19 cellular contexts compared by ENCODE assay signal in genomic region chr3:13841141-13841540, GRCh38. TPM values are rescaled to one million over a fixed set of nuclear protein-coding genes. Genes with fewer than 3 reads are reported as not detected.
DNase-seq lines count a peak whose midpoint lies in the region; ATAC-seq, FAIRE-seq and TF ChIP-seq lines count a peak whose summit lies in the region.
"Had no signal": no experiment of that assay in that cellular context is flagged by ENCODE, and none has a peak within 500 bp of the region (broad histone marks: within the 10 kb centered on the region; RNA-seq: fewer than 3 reads in every experiment).

No MANE protein-coding gene starts in this region.

- H3K9ac ChIP-seq in keratinocyte (ENCODE audit: control insufficient read depth, extremely low read depth, insufficient read depth, low read length), result peak overlapping the region; percentile 0

- no peak overlapping the region for H2AFZ ChIP-seq in keratinocyte (ENCODE audit: control insufficient read depth, low read length)

- dilution Hi-C loops in keratinocyte (cut with MboI; ENCODE audit: extremely low pct_ligation_motif_present, low sequenced_read_pairs), result no loop called here

- peak overlapping the region; percentile 39 for H3K4me2 ChIP-seq in keratinocyte (ENCODE audit: control insufficient read depth, extremely low read depth, insufficient read depth, low read depth, low read length)
- H3K4me2 ChIP-seq: A549 had no signal

- H3K27me3 ChIP-seq in RWPE2 (ENCODE audit: insufficient read depth, poor library complexity, severe bottlenecking) (no peaks in the 10 kb centered on the region), keratinocyte (ENCODE audit: control insufficient read depth, extremely low read depth, insufficient read depth, low read length) (no peaks in the 10 kb centered on the region)
- H3K27me3 ChIP-seq: BE2C had no signal

- TF ChIP-seq CTCF in RWPE2 (IDR thresholded peaks at IDR 0.05; ENCODE audit: poor library complexity, severe bottlenecking), result no peak
- TF ChIP-seq CTCF in keratinocyte (optimal IDR thresholded peaks at IDR 0.05 in 1 of 3, IDR thresholded peaks at IDR 0.05 in 1 of 3, conservative IDR thresholded peaks at IDR 0.05 in 1 of 3; ENCODE audit: extremely low read depth in 1 of 3, insufficient read depth in 2 of 3, low read length in 3 of 3), result no peak

- peaks cover 3% of the 10 kb centered on the region for H3K9me1 ChIP-seq in keratinocyte (ENCODE audit: control insufficient read depth, extremely low read depth, insufficient read depth, low read length)

- H3K27ac ChIP-seq in RWPE2 (ENCODE audit: poor library complexity, severe bottlenecking) (peak overlapping the region; percentile 99), keratinocyte (ENCODE audit: control insufficient read depth, insufficient read depth, low read length) (peak overlapping the region; percentile 74)
- H3K27ac ChIP-seq: A549, C4-2B had no signal

- no peak overlapping the region for H3K4me3 ChIP-seq in RWPE2 (ENCODE audit: severe bottlenecking)
- H3K4me3 ChIP-seq in keratinocyte (ENCODE audit: control insufficient read depth in 2 of 3, extremely low read depth in 1 of 3, insufficient read depth in 2 of 3, low read depth in 1 of 3, low read length in 3 of 3), result no peak overlapping the region
- H3K4me3 ChIP-seq: A549 had no signal

- H3K79me2 ChIP-seq in keratinocyte (ENCODE audit: control insufficient read depth, insufficient read depth, low read length), result peaks cover 89% of the 10 kb centered on the region

- peak; percentile 41 for DNase-seq in HT1080 (ENCODE audit: low read depth)
- no peak for DNase-seq in RWPE2 (ENCODE audit: low spot score)
- DNase-seq in keratinocyte (ENCODE audit: low read depth, low spot score), result no peak
- DNase-seq in Kasumi-1 (lab: John Stamatoyannopoulos, UW), result no peak
- DNase-seq: BE2C; CD4-positive, alpha-beta memory T cell; DMS79; GDM1 had no signal

- H4K20me1 ChIP-seq in keratinocyte (ENCODE audit: control insufficient read depth, extremely low read depth, insufficient read depth, low read length), result no peaks in the 10 kb centered on the region

- H3K4me1 ChIP-seq in RWPE2 (ENCODE audit: insufficient read depth, poor library complexity, severe bottlenecking) (peaks cover 42% of the 10 kb centered on the region), keratinocyte (ENCODE audit: control insufficient read depth, extremely low read depth, insufficient read depth, low read length) (peaks cover 63% of the 10 kb centered on the region)
- H3K4me1 ChIP-seq: A549, BE2C had no signal

- ATAC-seq in RWPE2 (ENCODE audit: low read depth) (peak; percentile 79), HG03039 (IDR thresholded peaks at IDR 0.05; ENCODE audit: unreplicated experiment) (no peak), HG03342 (IDR thresholded peaks at IDR 0.05; ENCODE audit: unreplicated experiment) (no peak), HG03439 (IDR thresholded peaks at IDR 0.05; ENCODE audit: unreplicated experiment) (no peak)
- ATAC-seq: A549, HCT116 had no signal

- peaks cover 7% of the 10 kb centered on the region; the same call in 1 of the 2 replicates for H3K36me3 ChIP-seq in RWPE2 (ENCODE audit: low read depth)
- peaks cover 12 to 62% of the 10 kb centered on the region in 2 experiments for H3K36me3 ChIP-seq in keratinocyte (ENCODE audit: control insufficient read depth in 2 of 2, extremely low read depth in 1 of 2, insufficient read depth in 2 of 2, low read length in 2 of 2)
- H3K36me3 ChIP-seq: BE2C had no signal

- peak; percentile 98 for FAIRE-seq in keratinocyte (lab: Jason Lieb, UNC)
- FAIRE-seq: A549, GM12892, GM19239, H54 had no signal

- H3K9me3 ChIP-seq in RWPE2 (ENCODE audit: severe bottlenecking) (no peaks in the 10 kb centered on the region), keratinocyte (ENCODE audit: control insufficient read depth, low read depth, low read length) (no peaks in the 10 kb centered on the region)
- H3K9me3 ChIP-seq: A549, BE2C had no signal

RNA-seq across cellular contexts. Expression of gene WNT7A, which starts 38.7 kb away (rescaled TPM):
- 0.47 and 1.3 TPM in 2 replicates for total RNA-seq in HT1080 (2014; rRNA removed; shearing (Covaris generic))
- 1.5 and 2.6 TPM in 2 replicates for polyA plus RNA-seq in HT1080 (2015; cell fraction: cytosol; rRNA removed)
- polyA plus RNA-seq in HT1080 (2015; cell fraction: nucleus; rRNA removed), result 1.0 and 1.1 TPM in 2 replicates
- 13.0 to 36.7 TPM (median 20.3 TPM) in 3 replicates for polyA plus RNA-seq in keratinocyte
- polyA plus RNA-seq in keratinocyte (2011; ENCODE audit: low read depth), result 5.5 TPM
- polyA plus RNA-seq in keratinocyte (2011; cell fraction: cytosol; rRNA removed), result 16.2 and 26.7 TPM in 2 replicates
- 26.3 and 31.8 TPM in 2 replicates for polyA plus RNA-seq in keratinocyte (2011; cell fraction: nucleus; rRNA removed)
- 8.2 and 51.3 TPM in 2 replicates for polyA plus RNA-seq in keratinocyte (2012; ENCODE audit: low replicate concordance)
- 17.3 to 89.8 TPM (median 32.9 TPM) in 3 replicates for polyA minus RNA-seq in keratinocyte
- polyA minus RNA-seq in keratinocyte (2011; cell fraction: cytosol; rRNA and poly(A)+ RNA removed), result 39.5 TPM
- polyA minus RNA-seq in keratinocyte (2011; cell fraction: nucleus; rRNA and poly(A)+ RNA removed), result 30.3 and 32.0 TPM in 2 replicates
- total RNA-seq: HT-29 had no signal
- polyA plus RNA-seq: AG04450 had no signal
